Comparison of ENCODE assay signal across 14 cellular contexts in the genomic region with DNA sequence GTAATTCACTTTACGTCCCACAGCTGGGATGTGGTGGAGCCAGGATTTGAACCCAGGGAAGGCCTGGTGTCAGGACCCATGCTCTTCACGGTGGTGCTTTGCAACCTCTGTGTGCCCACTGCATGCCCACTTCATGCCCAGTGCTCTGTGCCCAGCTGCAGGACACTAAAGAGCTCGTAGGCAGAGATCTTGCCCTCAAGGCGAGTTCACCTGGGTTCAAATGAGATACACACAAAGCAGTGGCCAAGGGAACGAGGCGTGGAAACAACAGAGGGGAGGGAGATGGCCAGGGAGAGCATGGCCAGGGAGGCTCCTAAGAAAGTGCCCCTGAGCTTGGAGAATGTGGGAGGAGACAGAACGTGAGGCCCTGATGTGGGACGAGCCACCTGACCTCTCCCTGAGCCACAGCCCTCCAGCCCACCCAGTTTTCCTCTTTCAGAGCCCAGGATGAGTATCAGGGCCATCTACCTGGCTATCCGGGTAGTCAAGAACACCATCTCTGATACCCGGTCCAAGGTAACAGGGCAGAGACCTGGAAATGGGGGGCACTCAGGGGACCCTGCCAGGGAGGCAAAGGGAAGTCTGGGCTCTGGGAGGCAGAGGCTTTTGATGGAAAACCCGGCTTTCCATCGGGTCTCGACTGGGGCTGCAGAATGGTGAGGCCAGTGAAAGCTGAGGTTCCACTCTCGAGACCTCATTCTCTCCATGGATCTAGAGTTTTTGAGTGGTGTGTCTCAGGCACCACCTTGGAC. TPM values are rescaled to one million over a fixed set of nuclear protein-coding genes. Genes with fewer than 3 reads are reported as not detected.
DNase-seq lines count a peak whose midpoint lies in the region; ATAC-seq and TF ChIP-seq lines count a peak whose summit lies in the region.
"Had no signal": no experiment of that assay in that cellular context is flagged by ENCODE, and none has a peak within 500 bp of the region (broad histone marks: within the 10 kb centered on the region; RNA-seq: fewer than 3 reads in every experiment).

No MANE protein-coding gene starts in this region.

- H3K36me3 ChIP-seq in WERI-Rb-1 (no peaks in the 10 kb centered on the region), mucosa of descending colon (ENCODE audit: low read depth) (no peaks in the 10 kb centered on the region)

- no peaks in the 10 kb centered on the region for H3K36me3 Mint-ChIP-seq in activated T-helper 1 cell treated with anti-CD3 and anti-CD28 coated beads, Interleukin-12 subunit alpha, Interleukin-12 subunit beta, Interleukin-2, Interleukin-4 antibody, amounts not matched to agents 30 ng/mL and 10 ng/mL and 1 ng/mL, durations not matched to agents 14 hours and 24 hours and 36 hours (ENCODE audit: low read depth)

- no peak overlapping the region for H3K27ac ChIP-seq in WERI-Rb-1
- H3K27ac ChIP-seq: HL-60 had no signal

- no peak overlapping the region for H3K4me3 Mint-ChIP-seq in activated T-helper 1 cell treated with anti-CD3 and anti-CD28 coated beads, Interleukin-12 subunit alpha, Interleukin-12 subunit beta, Interleukin-2, Interleukin-4 antibody, amounts not matched to agents 30 ng/mL and 10 ng/mL and 1 ng/mL, durations not matched to agents 14 hours and 24 hours and 36 hours

- in situ Hi-C loops in GM13976 (cut with MboI; ENCODE audit: low sequenced_read_pairs, unreplicated experiment) = no loop called here

- intact Hi-C loops in mucosa of descending colon (cut with DNase I, micrococcal nuclease) = no loop called here
- intact Hi-C loops in activated T-helper 1 cell treated with anti-CD3 and anti-CD28 coated beads, Interleukin-12 subunit alpha, Interleukin-12 subunit beta, Interleukin-2, Interleukin-4 antibody, amounts not matched to agents 30 ng/mL and 10 ng/mL and 1 ng/mL, durations not matched to agents 14 hours and 24 hours and 36 hours (cut with micrococcal nuclease) = no loop called here

- peaks cover 8% of the 10 kb centered on the region for H3K27me3 Mint-ChIP-seq in activated T-helper 1 cell treated with anti-CD3 and anti-CD28 coated beads, Interleukin-12 subunit alpha, Interleukin-12 subunit beta, Interleukin-2, Interleukin-4 antibody, amounts not matched to agents 30 ng/mL and 10 ng/mL and 1 ng/mL, durations not matched to agents 14 hours and 24 hours and 36 hours (ENCODE audit: insufficient read depth)

- H3K9me3 Mint-ChIP-seq in activated T-helper 1 cell treated with anti-CD3 and anti-CD28 coated beads, Interleukin-12 subunit alpha, Interleukin-12 subunit beta, Interleukin-2, Interleukin-4 antibody, amounts not matched to agents 30 ng/mL and 10 ng/mL and 1 ng/mL, durations not matched to agents 14 hours and 24 hours and 36 hours = no peaks in the 10 kb centered on the region

- TF ChIP-seq CTCF in WERI-Rb-1 (IDR thresholded peaks at IDR 0.05; ENCODE audit: low read depth, low read length) (no peak), GM13976 (IDR thresholded peaks at IDR 0.05; ENCODE audit: borderline replicate concordance, control extremely low read depth, extremely low read depth, insufficient read depth, missing control alignments) (no peak), mucosa of descending colon (IDR thresholded peaks at IDR 0.05) (no peak)

- no peaks in the 10 kb centered on the region for H3K4me1 Mint-ChIP-seq in activated T-helper 1 cell treated with anti-CD3 and anti-CD28 coated beads, Interleukin-12 subunit alpha, Interleukin-12 subunit beta, Interleukin-2, Interleukin-4 antibody, amounts not matched to agents 30 ng/mL and 10 ng/mL and 1 ng/mL, durations not matched to agents 14 hours and 24 hours and 36 hours (ENCODE audit: low read depth)

- no peak overlapping the region for H3K27ac Mint-ChIP-seq in activated T-helper 1 cell treated with anti-CD3 and anti-CD28 coated beads, Interleukin-12 subunit alpha, Interleukin-12 subunit beta, Interleukin-2, Interleukin-4 antibody, amounts not matched to agents 30 ng/mL and 10 ng/mL and 1 ng/mL, durations not matched to agents 14 hours and 24 hours and 36 hours

- no peak for ATAC-seq in mucosa of descending colon

- no peaks in the 10 kb centered on the region for H3K27me3 ChIP-seq in WERI-Rb-1 (ENCODE audit: insufficient read depth, low read depth, severe bottlenecking)

- H3K4me3 ChIP-seq in WERI-Rb-1 (ENCODE audit: low read depth, low read length) (no peak overlapping the region), mucosa of descending colon (no peak overlapping the region)

- no peaks in the 10 kb centered on the region for H3K4me1 ChIP-seq in mucosa of descending colon (ENCODE audit: low read depth)
- H3K4me1 ChIP-seq: Caco-2 had no signal

- peak; percentile 1 for DNase-seq in WERI-Rb-1
- DNase-seq in activated CD8-positive, alpha-beta memory T cell treated with anti-CD3 and anti-CD28 coated beads, Interleukin-2, amount 50 U/mL, for 48 hours = peak; percentile 20
- DNase-seq in mesenteric fat pad (ENCODE audit: low spot score) = peak; percentile 79
- peak; percentile 15 for DNase-seq in stimulated activated CD8-positive, alpha-beta memory T cell treated with anti-CD3 and anti-CD28 coated beads, Interleukin-4, amount 100 ng/mL, for 48 hours
- DNase-seq in GM13976 (ENCODE audit: low spot score) = no peak
- no peak for DNase-seq in mucosa of descending colon
- DNase-seq in activated CD4-positive, alpha-beta T cell treated with anti-CD3 and anti-CD28 coated beads, Interleukin-2, amount 50 U/mL, for 48 hours = no peak
- DNase-seq in activated T-helper 1 cell treated with anti-CD3 and anti-CD28 coated beads, Interleukin-12 subunit alpha, Interleukin-12 subunit beta, Interleukin-2, Interleukin-4 antibody, amounts not matched to agents 30 ng/mL and 10 ng/mL and 1 ng/mL, durations not matched to agents 14 hours and 24 hours and 36 hours (ENCODE audit: low spot score) = no peak
- DNase-seq: Caco-2, DMS153, NCI-H187 treated with DMSO at 0.1 percent for 48 hours, NCI-H345, Right ventricle myocardium superior had no signal

- H3K9me3 ChIP-seq in WERI-Rb-1 (ENCODE audit: severe bottlenecking) (peaks cover 4% of the 10 kb centered on the region), mucosa of descending colon (no peaks in the 10 kb centered on the region)
- H3K9me3 ChIP-seq: Caco-2 had no signal

RNA-seq across cellular contexts. Expression of a gene that starts 20.4 kb away (rescaled TPM):
- total RNA-seq in mesenteric fat pad (not detected), mucosa of descending colon (under 1 TPM in 1 of 3 donors, not detected in 2; 0.20 TPM)
- not detected in 2 replicates for total RNA-seq in activated T-helper 1 cell treated with anti-CD3 and anti-CD28 coated beads, Interleukin-12 subunit alpha, Interleukin-12 subunit beta, Interleukin-2, Interleukin-4 antibody, amounts not matched to agents 30 ng/mL and 10 ng/mL and 1 ng/mL, durations not matched to agents 14 hours and 24 hours and 36 hours
- total RNA-seq: Caco-2, Right ventricle myocardium superior had no signal

RNA-seq across cellular contexts. Expression of a gene that starts 38.4 kb away (rescaled TPM):
- total RNA-seq in mesenteric fat pad (0.32 TPM), mucosa of descending colon (1 to 10 TPM; 4.0 to 7.0 (median 4.9) TPM)
- total RNA-seq in activated T-helper 1 cell treated with anti-CD3 and anti-CD28 coated beads, Interleukin-12 subunit alpha, Interleukin-12 subunit beta, Interleukin-2, Interleukin-4 antibody, amounts not matched to agents 30 ng/mL and 10 ng/mL and 1 ng/mL, durations not matched to agents 14 hours and 24 hours and 36 hours = not detected in 2 replicates
- total RNA-seq: Right ventricle myocardium superior had no signal

RNA-seq across cellular contexts. Expression of a gene that starts 55.8 kb away (rescaled TPM):
- 0.55 TPM for total RNA-seq in mesenteric fat pad
- total RNA-seq in mucosa of descending colon = 1 to 10 TPM; 1.7 to 9.8 (median 3.6) TPM
- 38.2 and 40.4 TPM in 2 replicates for total RNA-seq in activated T-helper 1 cell treated with anti-CD3 and anti-CD28 coated beads, Interleukin-12 subunit alpha, Interleukin-12 subunit beta, Interleukin-2, Interleukin-4 antibody, amounts not matched to agents 30 ng/mL and 10 ng/mL and 1 ng/mL, durations not matched to agents 14 hours and 24 hours and 36 hours

Comparison
In these comparisons a context has a peak if more than half of its experiments do, and no peak if none do; other contexts are left out.
1. DNase-seq: peak in WERI-Rb-1 (single experiment), activated CD8-positive, alpha-beta memory T cell treated with anti-CD3 and anti-CD28 coated beads, Interleukin-2, amount 50 U/mL, for 48 hours (single experiment), mesenteric fat pad (single experiment) and stimulated activated CD8-positive, alpha-beta memory T cell treated with anti-CD3 and anti-CD28 coated beads, Interleukin-4, amount 100 ng/mL, for 48 hours (single experiment); none in GM13976 (single experiment), mucosa of descending colon (0 of 3), activated CD4-positive, alpha-beta T cell treated with anti-CD3 and anti-CD28 coated beads, Interleukin-2, amount 50 U/mL, for 48 hours (0 of 2) and activated T-helper 1 cell treated with anti-CD3 and anti-CD28 coated beads, Interleukin-12 subunit alpha, Interleukin-12 subunit beta, Interleukin-2, Interleukin-4 antibody, amounts not matched to agents 30 ng/mL and 10 ng/mL and 1 ng/mL, durations not matched to agents 14 hours and 24 hours and 36 hours (single experiment).